8 cellular contexts compared by ENCODE assay signal in genomic region chr1:39272027-39272790, GRCh38.
DNase-seq lines count a peak whose midpoint lies in the region; ATAC-seq and TF ChIP-seq lines count a peak whose summit lies in the region.

No MANE protein-coding gene starts in this region.

- H3K4me1 Mint-ChIP-seq in activated CD4-positive, alpha-beta T cell treated with anti-CD3 and anti-CD28 coated beads, Interleukin-2, amount 10 ng/mL, durations not matched to agents 7 days and 5 days = peaks cover 52% of the 10 kb centered on the region
- H3K4me1 Mint-ChIP-seq in stimulated activated effector memory CD8-positive, alpha-beta T cell treated with anti-CD3 and anti-CD28 coated beads, Interleukin-12 subunit alpha, Interleukin-12 subunit beta, amount 100 ng/mL, for 72 hours = peaks cover 70% of the 10 kb centered on the region

- TF ChIP-seq CTCF in Peyer's patch (IDR thresholded peaks at IDR 0.05) (peak in 2 of 6 experiments; percentile 16 to 19), fibroblast of villous mesenchyme (IDR thresholded peaks at IDR 0.05; ENCODE audit: insufficient read depth, low read depth, low read length) (no peak)

- peaks cover 22% of the 10 kb centered on the region for H3K36me3 Mint-ChIP-seq in activated CD4-positive, alpha-beta T cell treated with anti-CD3 and anti-CD28 coated beads, Interleukin-2, amount 10 ng/mL, durations not matched to agents 7 days and 5 days (ENCODE audit: low read depth)
- peaks cover 67% of the 10 kb centered on the region for H3K36me3 Mint-ChIP-seq in stimulated activated effector memory CD8-positive, alpha-beta T cell treated with anti-CD3 and anti-CD28 coated beads, Interleukin-12 subunit alpha, Interleukin-12 subunit beta, amount 100 ng/mL, for 72 hours

- H3K4me3 Mint-ChIP-seq in activated CD4-positive, alpha-beta T cell treated with anti-CD3 and anti-CD28 coated beads, Interleukin-2, amount 10 ng/mL, durations not matched to agents 7 days and 5 days = no peak overlapping the region
- H3K4me3 Mint-ChIP-seq in stimulated activated effector memory CD8-positive, alpha-beta T cell treated with anti-CD3 and anti-CD28 coated beads, Interleukin-12 subunit alpha, Interleukin-12 subunit beta, amount 100 ng/mL, for 72 hours = peak overlapping the region; percentile 30

- H3K27me3 Mint-ChIP-seq in activated CD4-positive, alpha-beta T cell treated with anti-CD3 and anti-CD28 coated beads, Interleukin-2, amount 10 ng/mL, durations not matched to agents 7 days and 5 days = no peaks in the 10 kb centered on the region

- DNase-seq in activated CD4-positive, alpha-beta T cell treated with anti-CD3 and anti-CD28 coated beads, Interleukin-2, amount 10 ng/mL, durations not matched to agents 7 days and 5 days = no peak
- DNase-seq in activated CD4-positive, alpha-beta T cell treated with anti-CD3 and anti-CD28 coated beads for 1 hour = no peak
- DNase-seq in Peyer's patch (peak in 2 of 3 donors; percentile 53 to 64), fibroblast of villous mesenchyme (ENCODE audit: low read depth) (peak; percentile 76), aorta (no peak)
- DNase-seq in stimulated activated effector memory CD8-positive, alpha-beta T cell treated with anti-CD3 and anti-CD28 coated beads, Interleukin-12 subunit alpha, Interleukin-12 subunit beta, amount 100 ng/mL, for 72 hours (ENCODE audit: low spot score in 2 of 2) = peak in 1 of 2 donors; percentile 65

- H3K4me1 ChIP-seq in Peyer's patch (peaks cover 0 to 50% (median 7%) of the 10 kb centered on the region in 4 donors), aorta (ENCODE audit: control insufficient read depth in 1 of 2, insufficient read depth in 2 of 2, low read length in 2 of 2) (peaks cover 1 to 23% of the 10 kb centered on the region in 2 donors)

- H3K27ac ChIP-seq in Peyer's patch (peak overlapping the region in 3 of 4 donors; percentile 11 to 64 (median 55)), aorta (ENCODE audit: low read depth in 1 of 2, low read length in 2 of 2) (peak overlapping the region in 1 of 2 donors; percentile 75)

- intact Hi-C loops in aorta (cut with DNase I) = no loop called here

- H3K36me3 ChIP-seq in Peyer's patch (no peaks in the 10 kb centered on the region), aorta (ENCODE audit: control insufficient read depth in 1 of 2, insufficient read depth in 2 of 2, low read length in 1 of 2) (no peaks in the 10 kb centered on the region)

- H3K9me3 Mint-ChIP-seq in activated CD4-positive, alpha-beta T cell treated with anti-CD3 and anti-CD28 coated beads, Interleukin-2, amount 10 ng/mL, durations not matched to agents 7 days and 5 days = no peaks in the 10 kb centered on the region
- H3K9me3 Mint-ChIP-seq in stimulated activated effector memory CD8-positive, alpha-beta T cell treated with anti-CD3 and anti-CD28 coated beads, Interleukin-12 subunit alpha, Interleukin-12 subunit beta, amount 100 ng/mL, for 72 hours = no peaks in the 10 kb centered on the region

- H3K27ac Mint-ChIP-seq in activated CD4-positive, alpha-beta T cell treated with anti-CD3 and anti-CD28 coated beads, Interleukin-2, amount 10 ng/mL, durations not matched to agents 7 days and 5 days = peak overlapping the region; percentile 63
- peak overlapping the region; percentile 84 for H3K27ac Mint-ChIP-seq in stimulated activated effector memory CD8-positive, alpha-beta T cell treated with anti-CD3 and anti-CD28 coated beads, Interleukin-12 subunit alpha, Interleukin-12 subunit beta, amount 100 ng/mL, for 72 hours

- TF ChIP-seq POLR2A in Peyer's patch (IDR thresholded peaks at IDR 0.05) = no peak

- POLR2A ChIA-PET in activated CD4-positive, alpha-beta T cell treated with anti-CD3 and anti-CD28 coated beads, Interleukin-2, amount 10 ng/mL, durations not matched to agents 7 days and 5 days (lab: Charles Lee) = interaction anchor here (0.6 kb wide), 2 partner anchors 135 to 1708 kb away, joined by 3 read pairs; partner anchors contain the start of gene CTPS1

- H3K27me3 ChIP-seq in Peyer's patch (no peaks in the 10 kb centered on the region), aorta (ENCODE audit: control insufficient read depth in 1 of 2, insufficient read depth in 2 of 2, low read length in 1 of 2) (no peaks in the 10 kb centered on the region)

- H3K9me3 ChIP-seq in Peyer's patch = no peaks in the 10 kb centered on the region
- no peaks in the 10 kb centered on the region for H3K9me3 ChIP-seq in aorta (ENCODE audit: control insufficient read depth, low read length)

- 8 to 11% methylated on average over 3 of the region's 3 CpGs for WGBS in aorta, 2 donors

- CTCF ChIA-PET in activated CD4-positive, alpha-beta T cell treated with anti-CD3 and anti-CD28 coated beads, Interleukin-2, amount 10 ng/mL, durations not matched to agents 7 days and 5 days (lab: Charles Lee) = interaction anchor here (0.7 to 1.9 kb wide), 4 partner anchors 19 to 173 kb away, joined by 4 to 8 read pairs (median 4); no protein-coding TSS in a partner anchor

- peak; percentile 52 for ATAC-seq in HG02885 (IDR thresholded peaks at IDR 0.05; ENCODE audit: poor library complexity, unreplicated experiment)
- ATAC-seq in stimulated activated effector memory CD8-positive, alpha-beta T cell treated with anti-CD3 and anti-CD28 coated beads, Interleukin-12 subunit alpha, Interleukin-12 subunit beta, amount 100 ng/mL, for 72 hours = peak; percentile 79
- no peak for ATAC-seq in HG02973 (IDR thresholded peaks at IDR 0.05; ENCODE audit: unreplicated experiment)
- ATAC-seq in aorta (ENCODE audit: low FRiP score) = no peak

- H3K4me3 ChIP-seq in Peyer's patch (no peak overlapping the region), fibroblast of villous mesenchyme (ENCODE audit: low read depth, low read length) (peak overlapping the region; percentile 20), aorta (ENCODE audit: low read length in 2 of 2) (no peak overlapping the region)

Comparison
In these comparisons a context has a peak if more than half of its experiments do, and no peak if none do; other contexts are left out.
1. DNase-seq: peak in Peyer's patch (2 of 3) and fibroblast of villous mesenchyme (single experiment); none in activated CD4-positive, alpha-beta T cell treated with anti-CD3 and anti-CD28 coated beads, Interleukin-2, amount 10 ng/mL, durations not matched to agents 7 days and 5 days (single experiment), activated CD4-positive, alpha-beta T cell treated with anti-CD3 and anti-CD28 coated beads for 1 hour (single experiment) and aorta (0 of 2).
2. ATAC-seq: peak in HG02885 (single experiment) and stimulated activated effector memory CD8-positive, alpha-beta T cell treated with anti-CD3 and anti-CD28 coated beads, Interleukin-12 subunit alpha, Interleukin-12 subunit beta, amount 100 ng/mL, for 72 hours (single experiment); none in HG02973 (single experiment) and aorta (single experiment).